ENCODE assay signal across 1 cellular context in genomic region chr4:7233601-7234000, GRCh38.
TF ChIP-seq lines count a peak whose summit lies in the region.

No MANE protein-coding gene starts in this region.

TF ChIP-seq in HepG2, 621 proteins besides CTCF, POLR2A, EP300 and RAD21 (continued from another document):
- TF ChIP-seq MNT (IDR thresholded peaks at IDR 0.05) = no peak
TF ChIP-seq in HepG2: peak in this region for 1.
